20 cellular contexts compared by ENCODE assay signal in genomic region chr20:1944345-1945099, GRCh38. TPM values are rescaled to one million over a fixed set of nuclear protein-coding genes. Genes with fewer than 3 reads are reported as not detected.
DNase-seq lines count a peak whose midpoint lies in the region; ATAC-seq and TF ChIP-seq lines count a peak whose summit lies in the region.
"Had no signal": no experiment of that assay in that cellular context is flagged by ENCODE, and none has a peak within 500 bp of the region (broad histone marks: within the 10 kb centered on the region; RNA-seq: fewer than 3 reads in every experiment).

No MANE protein-coding gene starts in this region.

- H3K27ac ChIP-seq in GM23338 (ENCODE audit: low read depth) (no peak overlapping the region), foreskin keratinocyte (no peak overlapping the region), skeletal muscle tissue (ENCODE audit: low read depth, low read length) (peak overlapping the region; percentile 60), tibial nerve (peak overlapping the region in 2 of 4 donors; percentile 70 to 80)
- H3K27ac ChIP-seq: SJCRH30 had no signal

- peaks cover 34% of the 10 kb centered on the region for H3K4me1 Mint-ChIP-seq in GM23338
- H3K4me1 Mint-ChIP-seq in activated CD4-positive, alpha-beta memory T cell treated with anti-CD3 and anti-CD28 coated beads for 36 hours (ENCODE audit: low read depth) = no peaks in the 10 kb centered on the region
- H3K4me1 Mint-ChIP-seq: activated CD4-positive, alpha-beta T cell treated with anti-CD3 and anti-CD28 coated beads, Interleukin-2, amount 10 ng/mL, durations not matched to agents 7 days and 5 days; CD4-positive, CD25-positive, alpha-beta regulatory T cell; stimulated activated effector memory CD8-positive, alpha-beta T cell treated with anti-CD3 and anti-CD28 coated beads, Interleukin-12 subunit alpha, Interleukin-12 subunit beta, amount 100 ng/mL, for 72 hours had no signal

- no peaks in the 10 kb centered on the region for H3K9me3 ChIP-seq in skeletal muscle tissue (ENCODE audit: control insufficient read depth in 3 of 3, low read length in 3 of 3)
- H3K9me3 ChIP-seq in tibial nerve = no peaks in the 10 kb centered on the region
- H3K9me3 ChIP-seq: SJCRH30, uterus had no signal

- no peaks in the 10 kb centered on the region for H4K20me1 ChIP-seq in GM23338 (replicated peaks; ENCODE audit: insufficient read depth)

- H3K79me2 ChIP-seq in GM23338 (replicated peaks; ENCODE audit: insufficient read depth) = no peaks in the 10 kb centered on the region

- peaks cover 10% of the 10 kb centered on the region; the same call in 1 of the 2 replicates for H3F3A ChIP-seq in GM23338 (replicated peaks; ENCODE audit: low read depth)

- intact Hi-C loops in activated CD4-positive, alpha-beta memory T cell treated with anti-CD3 and anti-CD28 coated beads for 36 hours (cut with micrococcal nuclease) = no loop called here

- H3K9ac ChIP-seq in skeletal muscle tissue (ENCODE audit: low read depth in 1 of 3, low read length in 3 of 3) = no peak overlapping the region

- H2AFZ ChIP-seq in GM23338 = no peak overlapping the region

- H3K4me3 Mint-ChIP-seq in GM23338 = no peak overlapping the region
- H3K4me3 Mint-ChIP-seq in activated CD4-positive, alpha-beta memory T cell treated with anti-CD3 and anti-CD28 coated beads for 36 hours = no peak overlapping the region
- H3K4me3 Mint-ChIP-seq: activated CD4-positive, alpha-beta T cell treated with anti-CD3 and anti-CD28 coated beads, Interleukin-2, amount 10 ng/mL, durations not matched to agents 7 days and 5 days; activated T-cell treated with anti-CD3 and anti-CD28 coated beads, Interleukin-2, amount 50 U/mL, for 4 hours; CD4-positive, CD25-positive, alpha-beta regulatory T cell; neural crest cell; stimulated activated effector memory CD8-positive, alpha-beta T cell treated with anti-CD3 and anti-CD28 coated beads, Interleukin-12 subunit alpha, Interleukin-12 subunit beta, amount 100 ng/mL, for 72 hours had no signal

- peaks cover 37% of the 10 kb centered on the region for H3K27me3 Mint-ChIP-seq in GM23338 (ENCODE audit: insufficient read depth, low read depth, poor library complexity)
- H3K27me3 Mint-ChIP-seq in activated CD4-positive, alpha-beta memory T cell treated with anti-CD3 and anti-CD28 coated beads for 36 hours = peaks cover 29% of the 10 kb centered on the region

- no peaks in the 10 kb centered on the region for H3K9me2 ChIP-seq in GM23338 (ENCODE audit: insufficient read depth)

- DNase-seq in GM23338 (ENCODE audit: low spot score) (peak; percentile 24), NCI-H69 (lab: John Stamatoyannopoulos, UW) (peak; percentile 98), foreskin keratinocyte (no peak), tibial nerve (ENCODE audit: low spot score in 2 of 2) (no peak), A172 (ENCODE audit: low spot score) (no peak)
- no peak for DNase-seq in activated CD4-positive, alpha-beta memory T cell treated with anti-CD3 and anti-CD28 coated beads for 36 hours
- DNase-seq: activated CD4-positive, alpha-beta T cell treated with anti-CD3 and anti-CD28 coated beads, Interleukin-2, amount 10 ng/mL, durations not matched to agents 7 days and 5 days; activated T-cell treated with anti-CD3 and anti-CD28 coated beads, Interleukin-2, amount 50 U/mL, for 4 hours; CD4-positive, CD25-positive, alpha-beta regulatory T cell; SJCRH30; T-helper 9 cell had no signal

- TF ChIP-seq CTCF in GM23338 (conservative IDR thresholded peaks at IDR 0.05; ENCODE audit: low read depth in 2 of 2) = peak in 1 of 2 experiments; percentile 20; a peak in 2 of 4 replicates
- peak; percentile 40 for TF ChIP-seq CTCF in foreskin keratinocyte (conservative IDR thresholded peaks at IDR 0.05)
- TF ChIP-seq CTCF in tibial nerve (IDR thresholded peaks at IDR 0.05) = no peak

- peaks cover 26% of the 10 kb centered on the region for H3K4me1 ChIP-seq in GM23338 (ENCODE audit: insufficient read depth)
- peaks cover 19% of the 10 kb centered on the region for H3K4me1 ChIP-seq in foreskin keratinocyte
- peaks cover 50 to 73% (median 56%) of the 10 kb centered on the region in 3 donors for H3K4me1 ChIP-seq in skeletal muscle tissue (ENCODE audit: control insufficient read depth in 3 of 3, insufficient read depth in 3 of 3, low read length in 3 of 3)
- peaks cover 0 to 79% (median 20%) of the 10 kb centered on the region in 4 donors for H3K4me1 ChIP-seq in tibial nerve
- H3K4me1 ChIP-seq: SJCRH30, uterus had no signal

- H3K27me3 ChIP-seq in GM23338 (ENCODE audit: insufficient read depth) (peaks cover 38% of the 10 kb centered on the region), foreskin keratinocyte (peaks cover 6% of the 10 kb centered on the region), skeletal muscle tissue (ENCODE audit: control insufficient read depth in 3 of 3, insufficient read depth in 3 of 3, low read length in 3 of 3) (no peaks in the 10 kb centered on the region), tibial nerve (no peaks in the 10 kb centered on the region)
- H3K27me3 ChIP-seq: uterus had no signal

- no peak for TF ChIP-seq EP300 in tibial nerve (IDR thresholded peaks at IDR 0.05)

- H3K4me3 ChIP-seq in GM23338 = no peak overlapping the region
- H3K4me3 ChIP-seq in skeletal muscle tissue (ENCODE audit: low read length in 3 of 3) = no peak overlapping the region
- no peak overlapping the region for H3K4me3 ChIP-seq in tibial nerve
- H3K4me3 ChIP-seq: coronary artery, SJCRH30, uterus had no signal

- no peaks in the 10 kb centered on the region for H3K9me3 Mint-ChIP-seq in GM23338
- H3K9me3 Mint-ChIP-seq in activated CD4-positive, alpha-beta memory T cell treated with anti-CD3 and anti-CD28 coated beads for 36 hours = no peaks in the 10 kb centered on the region
- H3K9me3 Mint-ChIP-seq: activated CD4-positive, alpha-beta T cell treated with anti-CD3 and anti-CD28 coated beads, Interleukin-2, amount 10 ng/mL, durations not matched to agents 7 days and 5 days; activated T-cell treated with anti-CD3 and anti-CD28 coated beads, Interleukin-2, amount 50 U/mL, for 4 hours; neural crest cell; stimulated activated effector memory CD8-positive, alpha-beta T cell treated with anti-CD3 and anti-CD28 coated beads, Interleukin-12 subunit alpha, Interleukin-12 subunit beta, amount 100 ng/mL, for 72 hours had no signal

- no peaks in the 10 kb centered on the region for H3K36me3 ChIP-seq in GM23338 (ENCODE audit: insufficient read depth)
- H3K36me3 ChIP-seq in skeletal muscle tissue (ENCODE audit: control insufficient read depth in 3 of 3, insufficient read depth in 3 of 3, low read length in 3 of 3) = no peaks in the 10 kb centered on the region
- no peaks in the 10 kb centered on the region for H3K36me3 ChIP-seq in tibial nerve
- H3K36me3 ChIP-seq: SJCRH30, uterus had no signal

- TF ChIP-seq POLR2A in tibial nerve (IDR thresholded peaks at IDR 0.05) = no peak

- POLR2A ChIA-PET in activated CD4-positive, alpha-beta memory T cell treated with anti-CD3 and anti-CD28 coated beads for 36 hours (lab: Charles Lee) = no interaction called here

- no peaks in the 10 kb centered on the region for H3K36me3 Mint-ChIP-seq in GM23338 (ENCODE audit: low read depth)
- H3K36me3 Mint-ChIP-seq in activated CD4-positive, alpha-beta memory T cell treated with anti-CD3 and anti-CD28 coated beads for 36 hours = no peaks in the 10 kb centered on the region
- H3K36me3 Mint-ChIP-seq: CD4-positive, CD25-positive, alpha-beta regulatory T cell; stimulated activated effector memory CD8-positive, alpha-beta T cell treated with anti-CD3 and anti-CD28 coated beads, Interleukin-12 subunit alpha, Interleukin-12 subunit beta, amount 100 ng/mL, for 72 hours had no signal

- CTCF ChIA-PET in activated CD4-positive, alpha-beta memory T cell treated with anti-CD3 and anti-CD28 coated beads for 36 hours (lab: Charles Lee) = no interaction called here

- ATAC-seq in GM23338 = no peak
- no peak for ATAC-seq in foreskin keratinocyte
- ATAC-seq: activated T-cell treated with anti-CD3 and anti-CD28 coated beads, Interleukin-2, amount 50 U/mL, for 4 hours; stimulated activated effector memory CD8-positive, alpha-beta T cell treated with anti-CD3 and anti-CD28 coated beads, Interleukin-12 subunit alpha, Interleukin-12 subunit beta, amount 100 ng/mL, for 72 hours had no signal

- H3K4me2 ChIP-seq in GM23338 = no peak overlapping the region

- WGBS in tibial nerve, 2 donors = 73 to 81% methylated on average over 6 of the region's 6 CpGs

- H3K27ac Mint-ChIP-seq in GM23338 = no peak overlapping the region
- H3K27ac Mint-ChIP-seq in activated CD4-positive, alpha-beta memory T cell treated with anti-CD3 and anti-CD28 coated beads for 36 hours = no peak overlapping the region
- H3K27ac Mint-ChIP-seq: activated CD4-positive, alpha-beta T cell treated with anti-CD3 and anti-CD28 coated beads, Interleukin-2, amount 10 ng/mL, durations not matched to agents 7 days and 5 days; CD4-positive, CD25-positive, alpha-beta regulatory T cell; stimulated activated effector memory CD8-positive, alpha-beta T cell treated with anti-CD3 and anti-CD28 coated beads, Interleukin-12 subunit alpha, Interleukin-12 subunit beta, amount 100 ng/mL, for 72 hours had no signal

TF ChIP-seq in GM23338, 12 proteins besides CTCF, POLR2A, EP300 and RAD21 (continues in another document):
- TF ChIP-seq ZNF114 (CRISPR knock-in tag; IDR thresholded peaks at IDR 0.05) (no peak), POLR2AphosphoS5 (IDR thresholded peaks at IDR 0.05; ENCODE audit: low read depth) (no peak), CREB1 (CRISPR knock-in tag; IDR thresholded peaks at IDR 0.05; ENCODE audit: low read depth) (no peak), EZH2phosphoT487 (IDR thresholded peaks at IDR 0.05; ENCODE audit: unreplicated experiment) (no peak), STAT1 (IDR thresholded peaks at IDR 0.05; ENCODE audit: unreplicated experiment) (no peak), NANOG (IDR thresholded peaks at IDR 0.05; ENCODE audit: borderline replicate concordance) (no peak), ZNF331 (CRISPR knock-in tag; IDR thresholded peaks at IDR 0.05; ENCODE audit: low read depth) (no peak), JUNB (IDR thresholded peaks at IDR 0.05; ENCODE audit: unreplicated experiment) (no peak)

RNA-seq across cellular contexts. Expression of gene SIRPA, which starts 49.3 kb away (rescaled TPM):
- total RNA-seq in GM23338 (2014; rRNA removed; shearing (Covaris generic)) = 2.9 and 4.2 TPM in 2 replicates
- 1.2 and 1.5 TPM in 2 replicates for polyA plus RNA-seq in GM23338 (2016; fragmentation: Nextera tagmentation; extraction: Ambion mirVana)
- 26.8 and 35.1 TPM in 2 replicates for total RNA-seq in foreskin keratinocyte
- 24.1 and 28.7 TPM in 2 replicates for polyA plus RNA-seq in foreskin keratinocyte
- 8.9 TPM for total RNA-seq in skeletal muscle tissue
- total RNA-seq in tibial nerve = 10 to 100 TPM; 31.7 to 53.0 (median 41.1) TPM
- 8.1 and 10.5 TPM in 2 replicates for total RNA-seq in A172 (2014; rRNA removed; shearing (Covaris generic))
- not detected for total RNA-seq in activated CD4-positive, alpha-beta memory T cell treated with anti-CD3 and anti-CD28 coated beads for 36 hours
- total RNA-seq: activated CD4-positive, alpha-beta T cell treated with anti-CD3 and anti-CD28 coated beads, Interleukin-2, amount 10 ng/mL, durations not matched to agents 7 days and 5 days; CD4-positive, CD25-positive, alpha-beta regulatory T cell had no signal
- polyA plus RNA-seq: CD4-positive, CD25-positive, alpha-beta regulatory T cell had no signal

RNA-seq across cellular contexts. Expression of gene PDYN, which starts 49.3 kb away (rescaled TPM):
- total RNA-seq in GM23338 (2014; rRNA removed; shearing (Covaris generic)) = 0.24 and 0.47 TPM in 2 replicates
- polyA plus RNA-seq in GM23338 (2016; fragmentation: Nextera tagmentation; extraction: Ambion mirVana) (0.21 and 0.33 TPM in 2 replicates), foreskin keratinocyte (not detected in 2 replicates)
- total RNA-seq in foreskin keratinocyte (not detected in 2 replicates), skeletal muscle tissue (not detected), tibial nerve (not detected)
- total RNA-seq in A172 (2014; rRNA removed; shearing (Covaris generic)) = not detected in 2 replicates
- total RNA-seq in activated CD4-positive, alpha-beta memory T cell treated with anti-CD3 and anti-CD28 coated beads for 36 hours = not detected
- total RNA-seq: activated CD4-positive, alpha-beta T cell treated with anti-CD3 and anti-CD28 coated beads, Interleukin-2, amount 10 ng/mL, durations not matched to agents 7 days and 5 days; activated T-cell treated with anti-CD3 and anti-CD28 coated beads, Interleukin-2, amount 50 U/mL, for 4 hours; CD4-positive, CD25-positive, alpha-beta regulatory T cell; Daoy; fibroblast of lung; M059J; SJCRH30; uterus had no signal
- polyA plus RNA-seq: adipose tissue; CD4-positive, CD25-positive, alpha-beta regulatory T cell; fibroblast of lung had no signal

Comparison
In these comparisons a context has a peak if more than half of its experiments do, and no peak if none do; other contexts are left out.
1. DNase-seq: peak in GM23338 (single experiment) and NCI-H69 (single experiment); none in foreskin keratinocyte (0 of 2), tibial nerve (0 of 2), A172 (single experiment) and activated CD4-positive, alpha-beta memory T cell treated with anti-CD3 and anti-CD28 coated beads for 36 hours (single experiment).